30 cellular contexts compared by ENCODE assay signal in genomic region chr11:44770401-44770800, GRCh38. TPM values are rescaled to one million over a fixed set of nuclear protein-coding genes. Genes with fewer than 3 reads are reported as not detected.
DNase-seq lines count a peak whose midpoint lies in the region; ATAC-seq, FAIRE-seq and TF ChIP-seq lines count a peak whose summit lies in the region.
"Had no signal": no experiment of that assay in that cellular context is flagged by ENCODE, and none has a peak within 500 bp of the region (broad histone marks: within the 10 kb centered on the region; RNA-seq: fewer than 3 reads in every experiment).

No MANE protein-coding gene starts in this region.

- no peak overlapping the region for H3K27ac ChIP-seq in K562 (ENCODE audit: extremely low read depth, low read depth, low read length)
- H3K27ac ChIP-seq in stomach smooth muscle (ENCODE audit: low read length): peak overlapping the region; percentile 46
- H3K27ac ChIP-seq: adrenal gland, brain microvascular endothelial cell, ovary, right lobe of liver, thyroid gland had no signal

- no peak for TF ChIP-seq EP300 in K562 (IDR thresholded peaks at IDR 0.05; ENCODE audit: low read length)

- H3K4me1 ChIP-seq in K562 (replicated peaks in 1 of 2; ENCODE audit: control insufficient read depth in 2 of 2, insufficient read depth in 2 of 2, low read length in 2 of 2): peaks cover 0 to 17% of the 10 kb centered on the region in 2 experiments; a peak in 3 of 5 replicates
- H3K4me1 ChIP-seq in stomach smooth muscle (ENCODE audit: control insufficient read depth, insufficient read depth, low read length): peaks cover 54% of the 10 kb centered on the region
- H3K4me1 ChIP-seq: right lobe of liver had no signal

- POLR2A ChIA-PET in K562 (lab: Yijun Ruan, JAX): no interaction called here

- peak overlapping the region; percentile 35 for H3K27ac Mint-ChIP-seq in activated naive CD4-positive, alpha-beta T cell treated with anti-CD3 and anti-CD28 coated beads, Interleukin-2, amount 10 ng/mL, durations not matched to agents 7 days and 5 days
- peak overlapping the region; percentile 33 for H3K27ac Mint-ChIP-seq in mesothelial cell of epicardium
- H3K27ac Mint-ChIP-seq: activated CD8-positive, alpha-beta T cell treated with anti-CD3 and anti-CD28 coated beads for 36 hours; CD8-positive, alpha-beta T cell had no signal

- peaks cover 3% of the 10 kb centered on the region for H3K4me1 Mint-ChIP-seq in activated naive CD4-positive, alpha-beta T cell treated with anti-CD3 and anti-CD28 coated beads, Interleukin-2, amount 10 ng/mL, durations not matched to agents 7 days and 5 days
- H3K4me1 Mint-ChIP-seq in mesothelial cell of epicardium: peaks cover 19% of the 10 kb centered on the region

- intact Hi-C loops in K562 (cut with micrococcal nuclease): no loop called here

- peaks cover 4% of the 10 kb centered on the region for H3K9me3 Mint-ChIP-seq in activated naive CD4-positive, alpha-beta T cell treated with anti-CD3 and anti-CD28 coated beads, Interleukin-2, amount 10 ng/mL, durations not matched to agents 7 days and 5 days
- H3K9me3 Mint-ChIP-seq in mesothelial cell of epicardium: peaks cover 14% of the 10 kb centered on the region
- H3K9me3 Mint-ChIP-seq: activated CD8-positive, alpha-beta T cell treated with anti-CD3 and anti-CD28 coated beads for 36 hours; effector memory CD8-positive, alpha-beta T cell had no signal

- no peak for ATAC-seq in K562
- ATAC-seq in GM18517 (IDR thresholded peaks at IDR 0.05; ENCODE audit: unreplicated experiment): no peak
- ATAC-seq: activated CD4-positive, CD25-positive, alpha-beta regulatory T cell treated with anti-CD3 and anti-CD28 coated beads, Interleukin-2, amount 50 U/mL, for 24 hours; activated CD8-positive, alpha-beta T cell treated with anti-CD3 and anti-CD28 coated beads for 36 hours; CD8-positive, alpha-beta T cell; effector memory CD8-positive, alpha-beta T cell; right lobe of liver; stimulated activated naive CD8-positive, alpha-beta T cell treated with anti-CD3 and anti-CD28 coated beads, Interleukin-15, Interleukin-2, amounts not matched to agents 100 U/mL and 50 U/mL, for 24 hours had no signal

- peaks cover 2% of the 10 kb centered on the region for H3K27me3 Mint-ChIP-seq in activated naive CD4-positive, alpha-beta T cell treated with anti-CD3 and anti-CD28 coated beads, Interleukin-2, amount 10 ng/mL, durations not matched to agents 7 days and 5 days
- H3K27me3 Mint-ChIP-seq in mesothelial cell of epicardium (ENCODE audit: low read depth): no peaks in the 10 kb centered on the region

- H3K4me3 Mint-ChIP-seq in activated naive CD4-positive, alpha-beta T cell treated with anti-CD3 and anti-CD28 coated beads, Interleukin-2, amount 10 ng/mL, durations not matched to agents 7 days and 5 days: no peak overlapping the region
- no peak overlapping the region for H3K4me3 Mint-ChIP-seq in mesothelial cell of epicardium
- H3K4me3 Mint-ChIP-seq: activated CD8-positive, alpha-beta T cell treated with anti-CD3 and anti-CD28 coated beads for 36 hours; CD8-positive, alpha-beta T cell; effector memory CD8-positive, alpha-beta T cell had no signal

- H3K36me3 ChIP-seq in K562 (ENCODE audit: control insufficient read depth, insufficient read depth, low read length): no peaks in the 10 kb centered on the region
- H3K36me3 ChIP-seq in stomach smooth muscle (ENCODE audit: control insufficient read depth in 2 of 2, insufficient read depth in 2 of 2, low read length in 2 of 2): peaks cover 0 to under 1% of the 10 kb centered on the region in 2 donors
- H3K36me3 ChIP-seq: adrenal gland, brain microvascular endothelial cell, esophagus squamous epithelium, ovary, right lobe of liver, thyroid gland had no signal

- no TSS peak for BruUV-seq in K562 (replicated peaks; lab: Mats Ljungman, UMichigan)

- H4K20me1 ChIP-seq in K562 (replicated peaks; ENCODE audit: control insufficient read depth, insufficient read depth, low read length): peaks cover 5% of the 10 kb centered on the region; the same call in 1 of the 2 replicates

- TF ChIP-seq POLR2A in K562 (conservative IDR thresholded peaks at IDR 0.05): no peak

- H3K79me2 ChIP-seq in K562 (ENCODE audit: control insufficient read depth, insufficient read depth, low read length): no peaks in the 10 kb centered on the region

- no peak overlapping the region for H2AFZ ChIP-seq in K562 (ENCODE audit: low read depth, low read length)

- H3K27me3 ChIP-seq in K562 (ENCODE audit: control insufficient read depth in 2 of 2, insufficient read depth in 2 of 2, low read length in 2 of 2) (peaks cover 4 to 14% of the 10 kb centered on the region in 2 experiments; a peak in 3 of 5 replicates), stomach smooth muscle (ENCODE audit: control insufficient read depth in 1 of 2, insufficient read depth in 2 of 2, low read length in 2 of 2) (no peaks in the 10 kb centered on the region)
- H3K27me3 ChIP-seq: adrenal gland, esophagus squamous epithelium, ovary, right lobe of liver, thyroid gland had no signal

- WGBS in K562 (ENCODE audit: insufficient coverage, low coverage, missing lambda C conversion rate): 32% methylated on average over 1 of the region's 1 CpG

- TF ChIP-seq RAD21 in K562 (CRISPR knock-in tag; conservative IDR thresholded peaks at IDR 0.05 in 1 of 2, IDR thresholded peaks at IDR 0.05 in 1 of 2): no peak

- no peak overlapping the region for H3K9ac ChIP-seq in K562 (ENCODE audit: insufficient read depth in 1 of 2, low read depth in 2 of 2, low read length in 2 of 2)
- no peak overlapping the region for H3K9ac ChIP-seq in stomach smooth muscle (ENCODE audit: low read length in 2 of 2)

- TF ChIP-seq CTCF in K562 (IDR thresholded peaks at IDR 0.05 in 2 of 3, conservative IDR thresholded peaks at IDR 0.05 in 1 of 3; ENCODE audit: insufficient read depth in 2 of 3, low read depth in 1 of 3, low read length in 3 of 3) (no peak), mesothelial cell of epicardium (IDR thresholded peaks at IDR 0.05; ENCODE audit: unreplicated experiment) (no peak)

- H3K9me3 ChIP-seq in K562 (replicated peaks; ENCODE audit: control insufficient read depth, insufficient read depth, low read depth, low read length) (no peaks in the 10 kb centered on the region), stomach smooth muscle (ENCODE audit: control insufficient read depth in 2 of 2, low read length in 2 of 2) (no peaks in the 10 kb centered on the region)
- H3K9me3 ChIP-seq: esophagus squamous epithelium, ovary, right lobe of liver, thyroid gland had no signal

- H3K4me2 ChIP-seq in K562 (ENCODE audit: insufficient read depth, low read length): no peak overlapping the region; the same call in 1 of the 2 replicates

- CTCF ChIA-PET in activated naive CD4-positive, alpha-beta T cell treated with anti-CD3 and anti-CD28 coated beads, Interleukin-2, amount 10 ng/mL, durations not matched to agents 7 days and 5 days (lab: Charles Lee): interaction anchor here (1.2 kb wide), 1 partner anchor 120 kb away, joined by 3 read pairs; no protein-coding TSS in a partner anchor
- CTCF ChIA-PET in K562 (lab: Yijun Ruan, JAX; ENCODE audit: low intra/inter-chr PET ratio): interaction anchor here (0.6 kb wide), 1 partner anchor 591 kb away, joined by 6 read pairs; no protein-coding TSS in a partner anchor

- peaks cover 32% of the 10 kb centered on the region for H3K36me3 Mint-ChIP-seq in activated naive CD4-positive, alpha-beta T cell treated with anti-CD3 and anti-CD28 coated beads, Interleukin-2, amount 10 ng/mL, durations not matched to agents 7 days and 5 days
- H3K36me3 Mint-ChIP-seq in mesothelial cell of epicardium: peaks cover 13% of the 10 kb centered on the region

- H3K4me3 ChIP-seq in K562: no peak overlapping the region
- H3K4me3 ChIP-seq in stomach smooth muscle (ENCODE audit: low read length in 2 of 2): no peak overlapping the region
- H3K4me3 ChIP-seq: adrenal gland, esophagus squamous epithelium, ovary, right lobe of liver, thyroid gland had no signal

- in situ Hi-C loops in K562 (cut with MboI): no loop called here

- H3K9me1 ChIP-seq in K562 (ENCODE audit: control insufficient read depth, insufficient read depth, low read length): no peaks in the 10 kb centered on the region

- FAIRE-seq in K562 (lab: Jason Lieb, UNC): no peak
- FAIRE-seq: H54, kidney had no signal

- no peak for DNase-seq in activated naive CD4-positive, alpha-beta T cell treated with anti-CD3 and anti-CD28 coated beads, Interleukin-2, amount 10 ng/mL, durations not matched to agents 7 days and 5 days
- no peak for DNase-seq in activated naive CD4-positive, alpha-beta T cell (lab: John Stamatoyannopoulos, UW)
- DNase-seq in K562 (ENCODE audit: extremely low read depth in 1 of 4, low spot score in 3 of 4): no peak
- DNase-seq in mesothelial cell of epicardium (ENCODE audit: low spot score in 2 of 2, unreplicated experiment in 2 of 2): no peak
- no peak for DNase-seq in NCI-H510A (lab: John Stamatoyannopoulos, UW)
- DNase-seq in kidney glomerular epithelial cell (lab: John Stamatoyannopoulos, UW): no peak
- DNase-seq: 8988T; activated CD8-positive, alpha-beta T cell treated with anti-CD3 and anti-CD28 coated beads for 36 hours; activated gamma-delta T cell; activated T-cell treated with anti-CD3 and anti-CD28 coated beads for 4 hours; AML-193; brain microvascular endothelial cell; CD8-positive, alpha-beta T cell; DMS153; effector memory CD8-positive, alpha-beta T cell; esophagus squamous epithelium; kidney; mammary epithelial cell; NCI-H446; stimulated activated naive CD8-positive, alpha-beta T cell treated with anti-CD3 and anti-CD28 coated beads, Interleukin-15, Interleukin-2, amounts not matched to agents 100 U/mL and 50 U/mL, for 24 hours; T-helper 9 cell; thyroid gland had no signal

RNA-seq across cellular contexts. Expression of gene TSPAN18, which starts 43.6 kb away (rescaled TPM):
- 0.25 TPM in 1 of 2 replicates, not detected in the other for total RNA-seq in K562 (2011; cell fraction: chromatin; rRNA removed; ENCODE audit: low replicate concordance)
- not detected in 2 replicates for total RNA-seq in K562 (2011; cell fraction: nucleolus; rRNA removed)
- not detected in 2 replicates for total RNA-seq in K562 (2011; cell fraction: nucleoplasm; rRNA removed)
- total RNA-seq in K562 (2014; rRNA removed): 0.20 TPM in 1 of 2 replicates, not detected in the other
- 0.10 and 0.22 TPM in 2 replicates for total RNA-seq in K562 (2014; rRNA removed; fragmentation: Illumina TruSeq; extraction: Trizol)
- 0.22 and 0.26 TPM in 2 replicates for total RNA-seq in K562 (2015; rRNA removed; fragmentation: Illumina TruSeq; extraction: Trizol)
- 0.35 and 0.60 TPM in 2 replicates for total RNA-seq in K562 (2021)
- 0.12 TPM in 1 of 2 replicates, not detected in the other for polyA plus RNA-seq in K562 (2011; rRNA removed)
- 0.01 and 0.06 TPM in 2 replicates for polyA plus RNA-seq in K562 (2011; cell fraction: cytosol; rRNA removed)
- polyA plus RNA-seq in K562 (2011; cell fraction: nucleus; rRNA removed): 0.10 and 0.14 TPM in 2 replicates
- 0.79 and 2.3 TPM in 2 replicates for polyA plus RNA-seq in K562 (2012)
- polyA plus RNA-seq in K562 (2014; fragmentation: Illumina TruSeq; extraction: Trizol): 0.34 and 0.61 TPM in 2 replicates
- polyA plus RNA-seq in K562 (2014; fragmentation: Nextera tagmentation; extraction: Ambion mirVana): not detected
- polyA plus RNA-seq in K562 (2014; rRNA removed): 0.17 and 0.59 TPM in 2 replicates
- not detected in 2 replicates for polyA minus RNA-seq in K562 (2011; rRNA and poly(A)+ RNA removed)
- not detected in 2 replicates for polyA minus RNA-seq in K562 (2011; cell fraction: cytosol; rRNA and poly(A)+ RNA removed)
- 0.11 TPM in 1 of 2 replicates, not detected in the other for polyA minus RNA-seq in K562 (2011; cell fraction: nucleus; rRNA and poly(A)+ RNA removed)
- total RNA-seq in mesothelial cell of epicardium: 45.4 to 51.3 TPM (median 47.4 TPM) in 3 replicates
- total RNA-seq: mammary epithelial cell, OCI-LY7 had no signal

Comparison
In these comparisons a context has a peak if more than half of its experiments do, and no peak if none do; other contexts are left out.
1. RNA of gene TSPAN18, which starts 43.6 kb away (total RNA-seq): 45.4 to 51.3 TPM in mesothelial cell of epicardium; 0.10 to 0.60 TPM in K562; every median in the first group is over 10 times any median in the second.